In genomic region chr2:105455488-105455991, GRCh38 we compare ENCODE assay signal across 8 cellular contexts. TPM values are rescaled to one million over a fixed set of nuclear protein-coding genes. Genes with fewer than 3 reads are reported as not detected.
A peak's percentile ranks its signal among the peaks of the same experiment; 100 is the strongest.
DNase-seq lines count a peak whose midpoint lies in the region; ATAC-seq lines count a peak whose summit lies in the region.

No MANE protein-coding gene starts in this region.

- H3K36me3 Mint-ChIP-seq in stimulated activated memory B cell treated with anti-CD40 and anti-IgM and Interleukin-4, amounts not matched to agents 10 μg/mL and 1 μg/mL and 100 μg/mL, for 72 hours = no peaks in the 10 kb centered on the region

- peaks cover 2% of the 10 kb centered on the region for H3K9me3 Mint-ChIP-seq in stimulated activated memory B cell treated with anti-CD40 and anti-IgM and Interleukin-4, amounts not matched to agents 10 μg/mL and 1 μg/mL and 100 μg/mL, for 72 hours

- no peak overlapping the region for H3K27ac Mint-ChIP-seq in stimulated activated memory B cell treated with anti-CD40 and anti-IgM and Interleukin-4, amounts not matched to agents 10 μg/mL and 1 μg/mL and 100 μg/mL, for 72 hours

- no peak overlapping the region for H3K4me3 Mint-ChIP-seq in stimulated activated memory B cell treated with anti-CD40 and anti-IgM and Interleukin-4, amounts not matched to agents 10 μg/mL and 1 μg/mL and 100 μg/mL, for 72 hours

- intact Hi-C loops in sciatic nerve (cut with DNase I) = no loop called here

- peak; percentile 90 for DNase-seq in GM03348 (ENCODE audit: low spot score)
- DNase-seq in NCI-H510A treated with DMSO at 0.1 percent for 48 hours (lab: John Stamatoyannopoulos, UW) = peak; percentile 78
- peak; percentile 79 for DNase-seq in epidermal melanocyte (ENCODE audit: insufficient read length, low spot score)
- peak; percentile 82 for DNase-seq in sciatic nerve (ENCODE audit: low spot score)
- no peak for DNase-seq in NCI-H526 (lab: John Stamatoyannopoulos, UW)
- DNase-seq in central memory CD4-positive, alpha-beta T cell = no peak
- DNase-seq in activated CD4-positive, alpha-beta T cell treated with anti-CD3 and anti-CD28 coated beads for 4 hours = no peak

- peak; percentile 88 for ATAC-seq in sciatic nerve
- no peak for ATAC-seq in stimulated activated memory B cell treated with anti-CD40 and anti-IgM and Interleukin-4, amounts not matched to agents 10 μg/mL and 1 μg/mL and 100 μg/mL, for 72 hours

- peaks cover 5% of the 10 kb centered on the region for H3K4me1 Mint-ChIP-seq in stimulated activated memory B cell treated with anti-CD40 and anti-IgM and Interleukin-4, amounts not matched to agents 10 μg/mL and 1 μg/mL and 100 μg/mL, for 72 hours

- H3K27me3 Mint-ChIP-seq in stimulated activated memory B cell treated with anti-CD40 and anti-IgM and Interleukin-4, amounts not matched to agents 10 μg/mL and 1 μg/mL and 100 μg/mL, for 72 hours = peaks cover 10% of the 10 kb centered on the region

RNA-seq across cellular contexts. Expression of gene FHL2, which starts 56.7 kb away (rescaled TPM):
- 208 TPM for total RNA-seq in sciatic nerve

Comparison
In these comparisons a context has a peak if more than half of its experiments do, and no peak if none do; other contexts are left out.
1. DNase-seq: peak in GM03348 (single experiment), NCI-H510A treated with DMSO at 0.1 percent for 48 hours (single experiment), epidermal melanocyte (single experiment) and sciatic nerve (single experiment); none in NCI-H526 (0 of 2), central memory CD4-positive, alpha-beta T cell (single experiment) and activated CD4-positive, alpha-beta T cell treated with anti-CD3 and anti-CD28 coated beads for 4 hours (0 of 2).